In the genomic region with DNA sequence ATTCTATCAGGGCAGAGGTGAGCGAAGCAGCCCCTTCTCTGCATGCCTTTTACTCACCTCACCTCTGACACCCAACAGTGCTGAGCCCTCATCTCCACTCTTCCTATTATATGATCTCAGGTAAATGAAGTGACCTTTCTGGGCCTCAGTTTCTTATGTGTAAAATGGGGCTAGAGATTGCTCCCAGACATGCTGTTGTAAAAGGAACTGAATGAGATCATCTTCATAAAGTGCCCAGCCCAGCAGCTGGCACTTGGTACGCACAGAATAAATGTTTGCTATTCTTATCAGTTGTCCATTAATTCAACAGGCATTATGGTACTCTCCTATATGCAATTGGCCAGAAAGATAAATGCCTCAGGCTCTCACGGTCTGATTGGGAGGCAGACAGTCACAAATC, we compare ENCODE assay signal across 18 cellular contexts. TPM values are rescaled to one million over a fixed set of nuclear protein-coding genes. Genes with fewer than 3 reads are reported as not detected.
DNase-seq lines count a peak whose midpoint lies in the region; ATAC-seq and TF ChIP-seq lines count a peak whose summit lies in the region.
"Had no signal": no experiment of that assay in that cellular context is flagged by ENCODE, and none has a peak within 500 bp of the region (broad histone marks: within the 10 kb centered on the region; RNA-seq: fewer than 3 reads in every experiment).

No MANE protein-coding gene starts in this region.

- intact Hi-C loops in colonic mucosa (cut with DNase I), result no loop called here
- intact Hi-C loops in sigmoid colon (cut with DNase I), result no loop called here

- 31 to 72% methylated on average over 3 of the region's 3 CpGs for WGBS in sigmoid colon, 2 donors

- H3K27ac ChIP-seq in colonic mucosa (peak overlapping the region; percentile 8), sigmoid colon (no peak overlapping the region)
- H3K27ac ChIP-seq: epithelial cell of prostate, foreskin keratinocyte, neutrophil had no signal

- H3K27me3 Mint-ChIP-seq in activated T-cell treated with anti-CD3 and anti-CD28 coated beads, Interleukin-2, amount 50 U/mL, for 72 hours (ENCODE audit: low read depth), result no peaks in the 10 kb centered on the region
- H3K27me3 Mint-ChIP-seq: activated CD8-positive, alpha-beta T cell treated with anti-CD3 and anti-CD28 coated beads for 36 hours; activated naive CD8-positive, alpha-beta T cell treated with anti-CD3 and anti-CD28 coated beads for 36 hours; CD4-positive, alpha-beta memory T cell had no signal

- H3K27ac Mint-ChIP-seq in activated T-cell treated with anti-CD3 and anti-CD28 coated beads, Interleukin-2, amount 50 U/mL, for 72 hours, result peak overlapping the region; percentile 79
- H3K27ac Mint-ChIP-seq: activated CD8-positive, alpha-beta T cell treated with anti-CD3 and anti-CD28 coated beads for 36 hours; activated naive CD8-positive, alpha-beta T cell treated with anti-CD3 and anti-CD28 coated beads for 36 hours; dendritic cell treated with granulocyte-macrophage colony-stimulating factor and Interleukin-4, amounts not matched to agents 40 ng/mL and 50 ng/mL, for 4 days had no signal

- H3K9me3 ChIP-seq in colonic mucosa (no peaks in the 10 kb centered on the region), sigmoid colon (no peaks in the 10 kb centered on the region)
- H3K9me3 ChIP-seq: neutrophil had no signal

- H3K9ac ChIP-seq in colonic mucosa (ENCODE audit: low read depth in 2 of 2, low read length in 2 of 2), result no peak overlapping the region

- H3K36me3 ChIP-seq in colonic mucosa, result no peaks in the 10 kb centered on the region
- H3K36me3 ChIP-seq in sigmoid colon, result peaks cover 0 to 8% (median 2%) of the 10 kb centered on the region in 4 donors

- no peak for TF ChIP-seq EP300 in sigmoid colon (IDR thresholded peaks at IDR 0.05)

- peaks cover 14% of the 10 kb centered on the region for H3K4me1 ChIP-seq in colonic mucosa
- peaks cover 0 to 10% (median 6%) of the 10 kb centered on the region in 4 donors for H3K4me1 ChIP-seq in sigmoid colon
- H3K4me1 ChIP-seq: foreskin keratinocyte had no signal

- no peak for TF ChIP-seq POLR2A in sigmoid colon (IDR thresholded peaks at IDR 0.05)

- no peaks in the 10 kb centered on the region for H3K9me3 Mint-ChIP-seq in activated T-cell treated with anti-CD3 and anti-CD28 coated beads, Interleukin-2, amount 50 U/mL, for 72 hours
- H3K9me3 Mint-ChIP-seq: activated CD8-positive, alpha-beta T cell treated with anti-CD3 and anti-CD28 coated beads for 36 hours; activated naive CD8-positive, alpha-beta T cell treated with anti-CD3 and anti-CD28 coated beads for 36 hours; dendritic cell treated with granulocyte-macrophage colony-stimulating factor and Interleukin-4, amounts not matched to agents 40 ng/mL and 50 ng/mL, for 4 days had no signal

- DNase-seq in activated T-cell treated with anti-CD3 and anti-CD28 coated beads, Interleukin-2, amount 50 U/mL, for 72 hours, result no peak
- no peak for DNase-seq in activated T-cell treated with anti-CD3 and anti-CD28 coated beads, Interleukin-2, amount 50 U/mL, for 48 hours
- DNase-seq in NCI-H2196 treated with DMSO at 0.1 percent for 48 hours (lab: John Stamatoyannopoulos, UW; ENCODE audit: unreplicated experiment), result peak; percentile 75
- peak; percentile 64 for DNase-seq in colonic mucosa
- DNase-seq in sigmoid colon, result peak; percentile 27
- DNase-seq in Ammon's horn (ENCODE audit: low spot score), result no peak
- no peak for DNase-seq in islet precursor cell
- DNase-seq: activated CD8-positive, alpha-beta T cell treated with anti-CD3 and anti-CD28 coated beads for 36 hours; activated naive CD8-positive, alpha-beta T cell treated with anti-CD3 and anti-CD28 coated beads for 36 hours; CD4-positive, alpha-beta memory T cell; foreskin keratinocyte; NCI-H2171 treated with DMSO at 0.1 percent for 48 hours; Right ventricle myocardium superior had no signal

- TF ChIP-seq CTCF in colonic mucosa (IDR thresholded peaks at IDR 0.05) (no peak), sigmoid colon (IDR thresholded peaks at IDR 0.05) (no peak)

- peaks cover 11% of the 10 kb centered on the region for H3K4me1 Mint-ChIP-seq in activated T-cell treated with anti-CD3 and anti-CD28 coated beads, Interleukin-2, amount 50 U/mL, for 72 hours (ENCODE audit: low read depth)

- no peaks in the 10 kb centered on the region for H3K36me3 Mint-ChIP-seq in activated T-cell treated with anti-CD3 and anti-CD28 coated beads, Interleukin-2, amount 50 U/mL, for 72 hours (ENCODE audit: insufficient read depth in 2 of 2)
- H3K36me3 Mint-ChIP-seq: activated naive CD8-positive, alpha-beta T cell treated with anti-CD3 and anti-CD28 coated beads for 36 hours had no signal

- H3K4me3 Mint-ChIP-seq in activated T-cell treated with anti-CD3 and anti-CD28 coated beads, Interleukin-2, amount 50 U/mL, for 72 hours, result peak overlapping the region in 1 of 2 donors; percentile 14
- H3K4me3 Mint-ChIP-seq: activated CD8-positive, alpha-beta T cell treated with anti-CD3 and anti-CD28 coated beads for 36 hours; activated naive CD8-positive, alpha-beta T cell treated with anti-CD3 and anti-CD28 coated beads for 36 hours; dendritic cell treated with granulocyte-macrophage colony-stimulating factor and Interleukin-4, amounts not matched to agents 40 ng/mL and 50 ng/mL, for 4 days had no signal

- no peak overlapping the region for H3K4me3 ChIP-seq in colonic mucosa
- no peak overlapping the region for H3K4me3 ChIP-seq in sigmoid colon

- H3K27me3 ChIP-seq in colonic mucosa (no peaks in the 10 kb centered on the region), sigmoid colon (no peaks in the 10 kb centered on the region)
- H3K27me3 ChIP-seq: foreskin keratinocyte, neutrophil had no signal

- no peak for ATAC-seq in activated T-cell treated with anti-CD3 and anti-CD28 coated beads, Interleukin-2, amount 50 U/mL, for 72 hours (replicated peaks in 1 of 2)
- no peak for ATAC-seq in HG03135 (IDR thresholded peaks at IDR 0.05; ENCODE audit: unreplicated experiment)
- ATAC-seq: activated CD8-positive, alpha-beta T cell treated with anti-CD3 and anti-CD28 coated beads for 36 hours; foreskin keratinocyte; HCT116 had no signal

RNA-seq across cellular contexts. Expression of gene GALK1, which starts 4.5 kb away (rescaled TPM):
- 10 to 100 TPM; 41.9 to 51.2 TPM for total RNA-seq in activated T-cell treated with anti-CD3 and anti-CD28 coated beads, Interleukin-2, amount 50 U/mL, for 72 hours
- total RNA-seq in colonic mucosa (10 to 100 TPM; 21.3 to 23.6 TPM), sigmoid colon (10 to 100 TPM; 17.2 to 24.6 (median 20.3) TPM)
- polyA plus RNA-seq in sigmoid colon, result 10 to 100 TPM; 14.3 to 28.2 (median 14.4) TPM

RNA-seq across cellular contexts. Expression of gene UNK, which starts 15.1 kb away (rescaled TPM):
- 10 to 100 TPM; 20.7 to 22.6 TPM for total RNA-seq in activated T-cell treated with anti-CD3 and anti-CD28 coated beads, Interleukin-2, amount 50 U/mL, for 72 hours
- total RNA-seq in colonic mucosa, result 10 to 100 TPM; 18.4 to 26.0 TPM
- total RNA-seq in sigmoid colon, result 10 to 100 TPM; 18.9 to 29.6 (median 26.4) TPM
- polyA plus RNA-seq in sigmoid colon, result 10 to 100 TPM; 12.7 to 24.4 (median 16.8) TPM

RNA-seq across cellular contexts. Expression of gene ITGB4, which starts 48.3 kb away (rescaled TPM):
- total RNA-seq in activated T-cell treated with anti-CD3 and anti-CD28 coated beads, Interleukin-2, amount 50 U/mL, for 72 hours, result 1 to 10 TPM; 2.7 to 3.5 TPM
- total RNA-seq in colonic mucosa, result 100 to 1,000 TPM; 267 to 272 TPM
- 10 to 100 TPM; 15.1 to 43.2 (median 23.1) TPM for total RNA-seq in sigmoid colon
- 100 to 1,000 TPM in 1 of 3 donors, 10 to 100 TPM in 2; 17.8 to 116 (median 25.8) TPM for polyA plus RNA-seq in sigmoid colon

Comparison
In these comparisons a context has a peak if more than half of its experiments do, and no peak if none do; other contexts are left out.
1. DNase-seq: peak in NCI-H2196 treated with DMSO at 0.1 percent for 48 hours (single experiment), colonic mucosa (single experiment) and sigmoid colon (single experiment); none in activated T-cell treated with anti-CD3 and anti-CD28 coated beads, Interleukin-2, amount 50 U/mL, for 72 hours (0 of 2), activated T-cell treated with anti-CD3 and anti-CD28 coated beads, Interleukin-2, amount 50 U/mL, for 48 hours (0 of 2), Ammon's horn (single experiment) and islet precursor cell (single experiment).
2. RNA of gene ITGB4, which starts 48.3 kb away (total RNA-seq): 267 to 272 TPM in colonic mucosa; 15.1 to 43.2 TPM in sigmoid colon and 2.7 to 3.5 TPM in activated T-cell treated with anti-CD3 and anti-CD28 coated beads, Interleukin-2, amount 50 U/mL, for 72 hours; every median in the first group is over 4 times any median in the second.